In genomic region chr3:69306239-69307185, GRCh38 we compare ENCODE assay signal across 8 cellular contexts.
DNase-seq lines count a peak whose midpoint lies in the region; ATAC-seq, FAIRE-seq and TF ChIP-seq lines count a peak whose summit lies in the region.

No MANE protein-coding gene starts in this region.

- ATAC-seq in GM21526 (IDR thresholded peaks at IDR 0.05; ENCODE audit: low FRiP score, unreplicated experiment), result peak; percentile 97

- peak; percentile 95 for FAIRE-seq in HTR-8/SVneo (lab: Jason Lieb, UNC)

- peak; percentile 84 to 94 (median 92) for TF ChIP-seq CTCF in ovary (IDR thresholded peaks at IDR 0.05)
- peak; percentile 72 to 90 (median 86) for TF ChIP-seq CTCF in thyroid gland (IDR thresholded peaks at IDR 0.05)

- no peak for TF ChIP-seq EP300 in ovary (IDR thresholded peaks at IDR 0.05)

- H3K36me3 ChIP-seq in ovary (no peaks in the 10 kb centered on the region), thyroid gland (peaks cover 0 to 4% of the 10 kb centered on the region in 2 donors)

- H3K4me1 ChIP-seq in ovary (ENCODE audit: insufficient read depth), result no peaks in the 10 kb centered on the region
- peaks cover 0 to 9% of the 10 kb centered on the region in 2 donors for H3K4me1 ChIP-seq in thyroid gland

- intact Hi-C loops in ovary (cut with DNase I), result loop anchor here in 2 of 4 donors (5.0 to 10.0 kb wide), 2 partner anchors 142 to 144 kb away; no protein-coding TSS in a partner anchor
- intact Hi-C loops in thyroid gland (cut with DNase I), result loop anchor here (5.0 to 10.0 kb wide), 2 partner anchors 108 to 144 kb away; no protein-coding TSS in a partner anchor

- H3K4me3 ChIP-seq in ovary, result peak overlapping the region; percentile 10
- no peak overlapping the region for H3K4me3 ChIP-seq in thyroid gland (replicated peaks in 1 of 3)

- TF ChIP-seq POLR2A in ovary (IDR thresholded peaks at IDR 0.05) (no peak), thyroid gland (IDR thresholded peaks at IDR 0.05) (no peak)

- DNase-seq in EH (ENCODE audit: low read depth) (peak; percentile 89), HTR-8/SVneo (ENCODE audit: insufficient read length, low spot score) (peak; percentile 72), SHP77 treated with DMSO at 0.1 percent for 48 hours (lab: John Stamatoyannopoulos, UW) (peak; percentile 43), foreskin melanocyte (peak; percentile 96), ovary (peak; percentile 76 to 87 (median 79)), thyroid gland (peak; percentile 57 to 70)
- peak; percentile 1 to 33 (median 20) for DNase-seq in activated naive CD4-positive, alpha-beta T cell (lab: John Stamatoyannopoulos, UW)

- 4 to 10% (median 7%) methylated on average over 17 of the region's 17 CpGs for WGBS in ovary, 3 donors
- 38 to 51% methylated on average over 16 to 17 of the region's 17 CpGs for WGBS in thyroid gland, 2 donors

- H3K27ac ChIP-seq in ovary, result peak overlapping the region; percentile 54 to 87
- peak overlapping the region; percentile 35 to 56 (median 43) for H3K27ac ChIP-seq in thyroid gland

- H3K27me3 ChIP-seq in ovary, result no peaks in the 10 kb centered on the region
- no peaks in the 10 kb centered on the region for H3K27me3 ChIP-seq in thyroid gland

- H3K9me3 ChIP-seq in ovary (no peaks in the 10 kb centered on the region), thyroid gland (no peaks in the 10 kb centered on the region)

Comparison
In these comparisons a context has a peak if more than half of its experiments do, and no peak if none do; other contexts are left out.
1. DNase-seq: peak in every context shown above with its lines; median percentile 96 in foreskin melanocyte; 89 in EH; 79 in ovary; 72 in HTR-8/SVneo; 64 in thyroid gland; 43 in SHP77 treated with DMSO at 0.1 percent for 48 hours; 20 in activated naive CD4-positive, alpha-beta T cell.